In the genomic region with DNA sequence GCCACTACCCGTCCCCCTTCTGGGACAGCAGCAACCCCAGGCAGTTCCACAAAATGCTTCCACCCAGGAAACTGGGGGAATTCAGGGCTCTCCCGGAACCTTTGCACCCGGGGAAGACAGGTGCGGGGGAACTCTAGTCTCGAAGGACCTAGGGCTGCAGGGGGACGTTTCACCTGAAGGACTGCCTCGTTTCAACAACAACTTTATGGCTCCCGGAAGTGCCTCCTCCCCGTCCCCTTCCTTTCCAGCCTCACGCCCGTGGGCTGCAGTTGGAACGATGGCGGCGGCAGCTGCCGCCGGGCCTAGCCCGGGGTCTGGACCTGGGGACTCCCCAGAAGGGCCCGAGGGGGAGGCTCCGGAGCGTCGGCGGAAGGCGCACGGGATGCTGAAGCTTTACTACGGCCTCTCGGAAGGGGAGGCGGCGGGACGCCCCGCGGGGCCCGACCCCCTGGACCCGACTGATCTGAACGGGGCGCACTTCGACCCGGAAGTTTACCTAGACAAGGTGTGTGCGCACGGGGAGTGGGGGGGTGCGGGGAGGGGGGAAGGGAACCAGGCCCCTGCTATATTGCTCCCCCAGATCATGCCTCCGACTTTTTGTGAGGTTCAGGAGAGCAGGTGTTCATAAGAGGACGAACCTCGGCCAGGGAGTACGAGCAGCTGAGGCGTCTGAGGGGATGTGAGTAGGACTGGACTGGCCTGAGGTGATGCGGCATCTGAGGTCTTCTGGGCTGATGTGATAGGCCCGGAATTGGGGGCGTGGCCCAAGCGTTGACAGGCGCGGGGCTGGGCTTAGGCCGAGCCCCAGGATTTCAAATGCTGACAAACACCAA, we compare ENCODE assay signal across 1 cellular context.
TF ChIP-seq lines count a peak whose summit lies in the region.

A gene (plus strand): TSS at position 241 of the 833 bp plus-strand sequence. CDS start 37 bp downstream, at position 278.

TF ChIP-seq in K562, 482 proteins besides CTCF, POLR2A, EP300 and RAD21 (continued from another document and continues in another):
- TF ChIP-seq CHD4 (IDR thresholded peaks at IDR 0.05; ENCODE audit: insufficient read depth, insufficient replicate concordance, low read depth, low read length, poor library complexity, severe bottlenecking) (no peak), MYNN (IDR thresholded peaks at IDR 0.05) (peak; percentile 80; the same call in 1 of the 2 replicates), MYNN (CRISPR knock-in tag; IDR thresholded peaks at IDR 0.05) (no peak), NR2C1 (IDR thresholded peaks at IDR 0.05) (peak; percentile 97), NR2C1 (tag; IDR thresholded peaks at IDR 0.05) (peak; percentile 97), CTBP1 (IDR thresholded peaks at IDR 0.05; ENCODE audit: borderline replicate concordance) (peak; percentile 68), ZNF263 (CRISPR knock-in tag; IDR thresholded peaks at IDR 0.05; ENCODE audit: borderline replicate concordance) (peak; percentile 80), ZNF12 (CRISPR knock-in tag; IDR thresholded peaks at IDR 0.05) (no peak), MEF2A (IDR thresholded peaks at IDR 0.05; ENCODE audit: control insufficient read depth, low read depth, low read length) (peak; percentile 82), SMARCC2 (IDR thresholded peaks at IDR 0.05; ENCODE audit: low read depth) (no peak), U2AF2 (optimal IDR thresholded peaks at IDR 0.05; ENCODE audit: low read depth, low read length) (no peak), ZFPM2 (CRISPR knock-in tag; IDR thresholded peaks at IDR 0.05) (0 out of 2 replicates have a peak, but pooled peaks have one; percentile 45), ZSCAN32 (CRISPR knock-in tag; IDR thresholded peaks at IDR 0.05) (no peak), FOXA3 (CRISPR knock-in tag; conservative IDR thresholded peaks at IDR 0.05 in 1 of 2, IDR thresholded peaks at IDR 0.05 in 1 of 2) (peak; percentile 50 to 85; a peak in 2 of 4 replicates), SMAD2 (IDR thresholded peaks at IDR 0.05; ENCODE audit: low read depth, low read length) (no peak), STAT5A (IDR thresholded peaks at IDR 0.05; ENCODE audit: borderline replicate concordance, low read length) (peak; percentile 61; the same call in 1 of the 2 replicates), STAT5B (CRISPR knock-in tag; IDR thresholded peaks at IDR 0.05) (no peak), ERF (CRISPR knock-in tag; IDR thresholded peaks at IDR 0.05) (no peak), ZNF274 (IDR thresholded peaks at IDR 0.05; ENCODE audit: borderline replicate concordance, low read depth, low read length) (no peak), SP1 (CRISPR knock-in tag; IDR thresholded peaks at IDR 0.05) (peak; percentile 91), NFIX (CRISPR knock-in tag; IDR thresholded peaks at IDR 0.05; ENCODE audit: low read depth) (no peak), ZC3H4 (CRISPR knock-in tag; IDR thresholded peaks at IDR 0.05; ENCODE audit: borderline replicate concordance) (no peak), ZNF311 (CRISPR knock-in tag; IDR thresholded peaks at IDR 0.05) (no peak), PCBP1 (IDR thresholded peaks at IDR 0.05; ENCODE audit: low read depth, low read length, poor library complexity, severe bottlenecking) (peak; percentile 32), STAG1 (CRISPR knock-in tag; IDR thresholded peaks at IDR 0.05; ENCODE audit: borderline replicate concordance) (no peak), ZNF707 (CRISPR knock-in tag; conservative IDR thresholded peaks at IDR 0.05) (peak; percentile 51; the same call in 1 of the 2 replicates), ZNF589 (CRISPR knock-in tag; IDR thresholded peaks at IDR 0.05; ENCODE audit: low read depth) (no peak; the same call in 1 of the 2 replicates), CBX3 (IDR thresholded peaks at IDR 0.05; ENCODE audit: borderline replicate concordance in 1 of 2, low read length in 2 of 2) (peak in 1 of 2 experiments; percentile 96; a peak in 2 of 3 replicates), ZNF408 (CRISPR knock-in tag; IDR thresholded peaks at IDR 0.05; ENCODE audit: low read depth) (no peak; the same call in 1 of the 2 replicates), RFX7 (CRISPR knock-in tag; IDR thresholded peaks at IDR 0.05) (no peak), ZNF766 (CRISPR knock-in tag; conservative IDR thresholded peaks at IDR 0.05) (peak; percentile 68; the same call in 1 of the 2 replicates), MED1 (CRISPR knock-in tag; IDR thresholded peaks at IDR 0.05; ENCODE audit: borderline replicate concordance) (no peak)
- TF ChIP-seq, protein P1, sequence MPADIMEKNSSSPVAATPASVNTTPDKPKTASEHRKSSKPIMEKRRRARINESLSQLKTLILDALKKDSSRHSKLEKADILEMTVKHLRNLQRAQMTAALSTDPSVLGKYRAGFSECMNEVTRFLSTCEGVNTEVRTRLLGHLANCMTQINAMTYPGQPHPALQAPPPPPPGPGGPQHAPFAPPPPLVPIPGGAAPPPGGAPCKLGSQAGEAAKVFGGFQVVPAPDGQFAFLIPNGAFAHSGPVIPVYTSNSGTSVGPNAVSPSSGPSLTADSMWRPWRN (IDR thresholded peaks at IDR 0.05; ENCODE audit: low read depth), result no peak
- TF ChIP-seq, protein P2, sequence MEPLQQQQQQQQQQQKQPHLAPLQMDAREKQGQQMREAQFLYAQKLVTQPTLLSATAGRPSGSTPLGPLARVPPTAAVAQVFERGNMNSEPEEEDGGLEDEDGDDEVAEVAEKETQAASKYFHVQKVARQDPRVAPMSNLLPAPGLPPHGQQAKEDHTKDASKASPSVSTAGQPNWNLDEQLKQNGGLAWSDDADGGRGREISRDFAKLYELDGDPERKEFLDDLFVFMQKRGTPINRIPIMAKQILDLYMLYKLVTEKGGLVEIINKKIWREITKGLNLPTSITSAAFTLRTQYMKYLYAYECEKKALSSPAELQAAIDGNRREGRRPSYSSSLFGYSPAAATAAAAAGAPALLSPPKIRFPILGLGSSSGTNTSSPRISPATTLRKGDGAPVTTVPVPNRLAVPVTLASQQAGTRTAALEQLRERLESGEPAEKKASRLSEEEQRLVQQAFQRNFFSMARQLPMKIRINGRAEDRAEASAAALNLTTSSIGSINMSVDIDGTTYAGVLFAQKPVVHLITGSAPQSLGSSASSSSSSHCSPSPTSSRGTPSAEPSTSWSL (CRISPR knock-in tag; IDR thresholded peaks at IDR 0.05; ENCODE audit: borderline replicate concordance), result no peak
- TF ChIP-seq, protein P3, sequence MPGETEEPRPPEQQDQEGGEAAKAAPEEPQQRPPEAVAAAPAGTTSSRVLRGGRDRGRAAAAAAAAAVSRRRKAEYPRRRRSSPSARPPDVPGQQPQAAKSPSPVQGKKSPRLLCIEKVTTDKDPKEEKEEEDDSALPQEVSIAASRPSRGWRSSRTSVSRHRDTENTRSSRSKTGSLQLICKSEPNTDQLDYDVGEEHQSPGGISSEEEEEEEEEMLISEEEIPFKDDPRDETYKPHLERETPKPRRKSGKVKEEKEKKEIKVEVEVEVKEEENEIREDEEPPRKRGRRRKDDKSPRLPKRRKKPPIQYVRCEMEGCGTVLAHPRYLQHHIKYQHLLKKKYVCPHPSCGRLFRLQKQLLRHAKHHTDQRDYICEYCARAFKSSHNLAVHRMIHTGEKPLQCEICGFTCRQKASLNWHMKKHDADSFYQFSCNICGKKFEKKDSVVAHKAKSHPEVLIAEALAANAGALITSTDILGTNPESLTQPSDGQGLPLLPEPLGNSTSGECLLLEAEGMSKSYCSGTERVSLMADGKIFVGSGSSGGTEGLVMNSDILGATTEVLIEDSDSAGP (CRISPR knock-in tag; IDR thresholded peaks at IDR 0.05), result peak; percentile 78; the same call in 1 of the 2 replicates
- TF ChIP-seq, protein P4, sequence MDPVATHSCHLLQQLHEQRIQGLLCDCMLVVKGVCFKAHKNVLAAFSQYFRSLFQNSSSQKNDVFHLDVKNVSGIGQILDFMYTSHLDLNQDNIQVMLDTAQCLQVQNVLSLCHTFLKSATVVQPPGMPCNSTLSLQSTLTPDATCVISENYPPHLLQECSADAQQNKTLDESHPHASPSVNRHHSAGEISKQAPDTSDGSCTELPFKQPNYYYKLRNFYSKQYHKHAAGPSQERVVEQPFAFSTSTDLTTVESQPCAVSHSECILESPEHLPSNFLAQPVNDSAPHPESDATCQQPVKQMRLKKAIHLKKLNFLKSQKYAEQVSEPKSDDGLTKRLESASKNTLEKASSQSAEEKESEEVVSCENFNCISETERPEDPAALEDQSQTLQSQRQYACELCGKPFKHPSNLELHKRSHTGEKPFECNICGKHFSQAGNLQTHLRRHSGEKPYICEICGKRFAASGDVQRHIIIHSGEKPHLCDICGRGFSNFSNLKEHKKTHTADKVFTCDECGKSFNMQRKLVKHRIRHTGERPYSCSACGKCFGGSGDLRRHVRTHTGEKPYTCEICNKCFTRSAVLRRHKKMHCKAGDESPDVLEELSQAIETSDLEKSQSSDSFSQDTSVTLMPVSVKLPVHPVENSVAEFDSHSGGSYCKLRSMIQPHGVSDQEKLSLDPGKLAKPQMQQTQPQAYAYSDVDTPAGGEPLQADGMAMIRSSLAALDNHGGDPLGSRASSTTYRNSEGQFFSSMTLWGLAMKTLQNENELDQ (CRISPR knock-in tag; IDR thresholded peaks at IDR 0.05; ENCODE audit: borderline replicate concordance), result no peak
- TF ChIP-seq, protein P5, sequence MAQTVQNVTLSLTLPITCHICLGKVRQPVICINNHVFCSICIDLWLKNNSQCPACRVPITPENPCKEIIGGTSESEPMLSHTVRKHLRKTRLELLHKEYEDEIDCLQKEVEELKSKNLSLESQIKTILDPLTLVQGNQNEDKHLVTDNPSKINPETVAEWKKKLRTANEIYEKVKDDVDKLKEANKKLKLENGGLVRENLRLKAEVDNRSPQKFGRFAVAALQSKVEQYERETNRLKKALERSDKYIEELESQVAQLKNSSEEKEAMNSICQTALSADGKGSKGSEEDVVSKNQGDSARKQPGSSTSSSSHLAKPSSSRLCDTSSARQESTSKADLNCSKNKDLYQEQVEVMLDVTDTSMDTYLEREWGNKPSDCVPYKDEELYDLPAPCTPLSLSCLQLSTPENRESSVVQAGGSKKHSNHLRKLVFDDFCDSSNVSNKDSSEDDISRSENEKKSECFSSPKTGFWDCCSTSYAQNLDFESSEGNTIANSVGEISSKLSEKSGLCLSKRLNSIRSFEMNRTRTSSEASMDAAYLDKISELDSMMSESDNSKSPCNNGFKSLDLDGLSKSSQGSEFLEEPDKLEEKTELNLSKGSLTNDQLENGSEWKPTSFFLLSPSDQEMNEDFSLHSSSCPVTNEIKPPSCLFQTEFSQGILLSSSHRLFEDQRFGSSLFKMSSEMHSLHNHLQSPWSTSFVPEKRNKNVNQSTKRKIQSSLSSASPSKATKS (CRISPR knock-in tag; IDR thresholded peaks at IDR 0.05), result no peak
- TF ChIP-seq, protein P6, sequence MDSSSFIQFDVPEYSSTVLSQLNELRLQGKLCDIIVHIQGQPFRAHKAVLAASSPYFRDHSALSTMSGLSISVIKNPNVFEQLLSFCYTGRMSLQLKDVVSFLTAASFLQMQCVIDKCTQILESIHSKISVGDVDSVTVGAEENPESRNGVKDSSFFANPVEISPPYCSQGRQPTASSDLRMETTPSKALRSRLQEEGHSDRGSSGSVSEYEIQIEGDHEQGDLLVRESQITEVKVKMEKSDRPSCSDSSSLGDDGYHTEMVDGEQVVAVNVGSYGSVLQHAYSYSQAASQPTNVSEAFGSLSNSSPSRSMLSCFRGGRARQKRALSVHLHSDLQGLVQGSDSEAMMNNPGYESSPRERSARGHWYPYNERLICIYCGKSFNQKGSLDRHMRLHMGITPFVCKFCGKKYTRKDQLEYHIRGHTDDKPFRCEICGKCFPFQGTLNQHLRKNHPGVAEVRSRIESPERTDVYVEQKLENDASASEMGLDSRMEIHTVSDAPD (CRISPR knock-in tag; IDR thresholded peaks at IDR 0.05), result no peak
- TF ChIP-seq, protein P7, sequence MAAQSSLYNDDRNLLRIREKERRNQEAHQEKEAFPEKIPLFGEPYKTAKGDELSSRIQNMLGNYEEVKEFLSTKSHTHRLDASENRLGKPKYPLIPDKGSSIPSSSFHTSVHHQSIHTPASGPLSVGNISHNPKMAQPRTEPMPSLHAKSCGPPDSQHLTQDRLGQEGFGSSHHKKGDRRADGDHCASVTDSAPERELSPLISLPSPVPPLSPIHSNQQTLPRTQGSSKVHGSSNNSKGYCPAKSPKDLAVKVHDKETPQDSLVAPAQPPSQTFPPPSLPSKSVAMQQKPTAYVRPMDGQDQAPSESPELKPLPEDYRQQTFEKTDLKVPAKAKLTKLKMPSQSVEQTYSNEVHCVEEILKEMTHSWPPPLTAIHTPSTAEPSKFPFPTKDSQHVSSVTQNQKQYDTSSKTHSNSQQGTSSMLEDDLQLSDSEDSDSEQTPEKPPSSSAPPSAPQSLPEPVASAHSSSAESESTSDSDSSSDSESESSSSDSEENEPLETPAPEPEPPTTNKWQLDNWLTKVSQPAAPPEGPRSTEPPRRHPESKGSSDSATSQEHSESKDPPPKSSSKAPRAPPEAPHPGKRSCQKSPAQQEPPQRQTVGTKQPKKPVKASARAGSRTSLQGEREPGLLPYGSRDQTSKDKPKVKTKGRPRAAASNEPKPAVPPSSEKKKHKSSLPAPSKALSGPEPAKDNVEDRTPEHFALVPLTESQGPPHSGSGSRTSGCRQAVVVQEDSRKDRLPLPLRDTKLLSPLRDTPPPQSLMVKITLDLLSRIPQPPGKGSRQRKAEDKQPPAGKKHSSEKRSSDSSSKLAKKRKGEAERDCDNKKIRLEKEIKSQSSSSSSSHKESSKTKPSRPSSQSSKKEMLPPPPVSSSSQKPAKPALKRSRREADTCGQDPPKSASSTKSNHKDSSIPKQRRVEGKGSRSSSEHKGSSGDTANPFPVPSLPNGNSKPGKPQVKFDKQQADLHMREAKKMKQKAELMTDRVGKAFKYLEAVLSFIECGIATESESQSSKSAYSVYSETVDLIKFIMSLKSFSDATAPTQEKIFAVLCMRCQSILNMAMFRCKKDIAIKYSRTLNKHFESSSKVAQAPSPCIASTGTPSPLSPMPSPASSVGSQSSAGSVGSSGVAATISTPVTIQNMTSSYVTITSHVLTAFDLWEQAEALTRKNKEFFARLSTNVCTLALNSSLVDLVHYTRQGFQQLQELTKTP (IDR thresholded peaks at IDR 0.05; ENCODE audit: low read depth in 1 of 2, partially characterized antibody in 2 of 2), result peak in 1 of 2 experiments; percentile 65
- TF ChIP-seq, protein P8, sequence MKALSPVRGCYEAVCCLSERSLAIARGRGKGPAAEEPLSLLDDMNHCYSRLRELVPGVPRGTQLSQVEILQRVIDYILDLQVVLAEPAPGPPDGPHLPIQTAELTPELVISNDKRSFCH (CRISPR knock-in tag; IDR thresholded peaks at IDR 0.05), result no peak
- TF ChIP-seq, protein P8 (tag; IDR thresholded peaks at IDR 0.05), result peak; percentile 89
- TF ChIP-seq, protein P9, sequence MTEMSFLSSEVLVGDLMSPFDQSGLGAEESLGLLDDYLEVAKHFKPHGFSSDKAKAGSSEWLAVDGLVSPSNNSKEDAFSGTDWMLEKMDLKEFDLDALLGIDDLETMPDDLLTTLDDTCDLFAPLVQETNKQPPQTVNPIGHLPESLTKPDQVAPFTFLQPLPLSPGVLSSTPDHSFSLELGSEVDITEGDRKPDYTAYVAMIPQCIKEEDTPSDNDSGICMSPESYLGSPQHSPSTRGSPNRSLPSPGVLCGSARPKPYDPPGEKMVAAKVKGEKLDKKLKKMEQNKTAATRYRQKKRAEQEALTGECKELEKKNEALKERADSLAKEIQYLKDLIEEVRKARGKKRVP (CRISPR knock-in tag; IDR thresholded peaks at IDR 0.05), result no peak
- TF ChIP-seq, protein P10, sequence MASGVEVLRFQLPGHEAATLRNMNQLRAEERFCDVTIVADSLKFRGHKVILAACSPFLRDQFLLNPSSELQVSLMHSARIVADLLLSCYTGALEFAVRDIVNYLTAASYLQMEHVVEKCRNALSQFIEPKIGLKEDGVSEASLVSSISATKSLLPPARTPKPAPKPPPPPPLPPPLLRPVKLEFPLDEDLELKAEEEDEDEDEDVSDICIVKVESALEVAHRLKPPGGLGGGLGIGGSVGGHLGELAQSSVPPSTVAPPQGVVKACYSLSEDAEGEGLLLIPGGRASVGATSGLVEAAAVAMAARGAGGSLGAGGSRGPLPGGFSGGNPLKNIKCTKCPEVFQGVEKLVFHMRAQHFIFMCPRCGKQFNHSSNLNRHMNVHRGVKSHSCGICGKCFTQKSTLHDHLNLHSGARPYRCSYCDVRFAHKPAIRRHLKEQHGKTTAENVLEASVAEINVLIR (CRISPR knock-in tag; IDR thresholded peaks at IDR 0.05), result peak; percentile 49; the same call in 1 of the 2 replicates
